ENCODE assay signal across 8 cellular contexts in the genomic region with DNA sequence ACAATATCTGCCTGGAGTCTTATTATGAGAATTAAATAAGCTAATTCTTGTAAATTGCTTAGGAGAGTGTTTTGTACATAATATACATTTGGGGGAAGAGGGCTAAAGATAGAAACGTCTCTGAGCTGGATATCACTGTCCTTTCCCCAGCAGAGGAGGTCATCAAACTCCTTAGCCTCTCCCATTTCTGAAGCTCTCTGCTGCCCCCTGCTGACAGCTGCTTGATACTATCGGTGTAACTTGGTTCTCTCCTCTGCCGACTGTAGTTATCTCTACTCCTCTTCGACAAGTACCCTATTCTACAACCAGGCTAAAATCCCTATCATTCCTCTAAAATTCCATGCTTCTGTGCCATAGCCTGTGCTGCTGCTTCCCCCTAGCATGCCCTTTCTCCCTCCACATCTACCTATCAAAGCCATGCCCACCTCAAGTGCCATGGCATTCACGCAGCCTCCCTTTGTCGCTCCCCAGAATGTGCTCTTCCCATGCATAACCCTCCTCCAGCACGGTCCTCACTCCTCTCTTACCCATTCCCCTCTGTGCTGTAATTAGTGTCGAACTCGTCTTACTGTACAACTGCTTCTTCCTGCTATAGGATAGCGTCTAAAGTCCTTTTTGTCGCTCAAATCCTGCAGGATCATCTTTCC.
DNase-seq lines count a peak whose midpoint lies in the region; TF ChIP-seq lines count a peak whose summit lies in the region.

No MANE protein-coding gene starts in this region.

- no peak overlapping the region for H3K27ac ChIP-seq in HEK293 (ENCODE audit: extremely low read depth, low read depth, low read length)
- H3K27ac ChIP-seq in vagina = no peak overlapping the region

- CTCF ChIA-PET in HEK293 (lab: Yijun Ruan, JAX) = interaction anchor here (0.6 to 3.0 kb wide), 44 partner anchors 9 to 1529 kb away, joined by 3 to 22 read pairs (median 4); no protein-coding TSS in a partner anchor

- TF ChIP-seq CTCF in GM12865 (IDR thresholded peaks at IDR 0.05; ENCODE audit: insufficient read depth, low read depth, low read length, missing control alignments) (peak; percentile 83), HEK293 (tag by site-specific recombination; IDR thresholded peaks at IDR 0.05) (peak; percentile 89), vagina (IDR thresholded peaks at IDR 0.05) (peak; percentile 64 to 67 (median 65))

- POLR2A ChIA-PET in HEK293 (lab: Yijun Ruan, JAX) = interaction anchor here (1.0 kb wide), 1 partner anchor 23 kb away, joined by 3 read pairs; no protein-coding TSS in a partner anchor

- H3K4me3 ChIP-seq in GM12865 (ENCODE audit: low read depth, low read length) (no peak overlapping the region), HEK293 (ENCODE audit: low read depth, low read length) (no peak overlapping the region), vagina (no peak overlapping the region)

- peak; percentile 86 for DNase-seq in GM12865 (ENCODE audit: low read depth)
- DNase-seq in M059J (ENCODE audit: low read depth) = peak; percentile 78
- DNase-seq in SK-MEL-5 (ENCODE audit: low read depth, low spot score) = peak; percentile 82
- DNase-seq in activated naive CD4-positive, alpha-beta T cell treated with Interleukin-2 at 50 U/mL for 16 hours = peak; percentile 78
- peak; percentile 75 to 97 (median 91) for DNase-seq in head of caudate nucleus
- peak; percentile 95 for DNase-seq in posterior vena cava (ENCODE audit: low spot score)
- DNase-seq in vagina (ENCODE audit: extremely low spot score in 2 of 2) = no peak

- TF ChIP-seq POLR2A in vagina (IDR thresholded peaks at IDR 0.05) = no peak

- peaks cover 10% of the 10 kb centered on the region; the same call in 1 of the 2 replicates for H3K4me1 ChIP-seq in HEK293 (ENCODE audit: control insufficient read depth, insufficient read depth, low read length)
- no peaks in the 10 kb centered on the region for H3K4me1 ChIP-seq in vagina

- no peaks in the 10 kb centered on the region for H3K9me3 ChIP-seq in HEK293 (ENCODE audit: control insufficient read depth, insufficient read depth, low read depth, low read length)
- H3K9me3 ChIP-seq in vagina = no peaks in the 10 kb centered on the region

- in situ Hi-C loops in SK-MEL-5 (cut with HindIII; ENCODE audit: low pct_unique_long_range_greater_than_20kb, low sequenced_read_pairs) = no loop called here

- no peaks in the 10 kb centered on the region for H3K36me3 ChIP-seq in HEK293 (ENCODE audit: control insufficient read depth in 2 of 2, insufficient read depth in 1 of 2, low read length in 2 of 2)
- H3K36me3 ChIP-seq in vagina = no peaks in the 10 kb centered on the region

- no peaks in the 10 kb centered on the region for H3K27me3 ChIP-seq in vagina

- intact Hi-C loops in head of caudate nucleus (cut with DNase I) (loop anchor here (10.0 kb wide), 1 partner anchor 1049 kb away; no protein-coding TSS in a partner anchor), posterior vena cava (cut with DNase I) (no loop called here), vagina (cut with DNase I) (no loop called here)

TF ChIP-seq in HEK293, 187 proteins besides CTCF, POLR2A, EP300 and RAD21:
- TF ChIP-seq ZNF660 (tag by site-specific recombination; IDR thresholded peaks at IDR 0.05) = peak; percentile 82
- no peak for TF ChIP-seq ZNF76 (tag by site-specific recombination; IDR thresholded peaks at IDR 0.05; ENCODE audit: borderline replicate concordance, low read depth)
- no peak for TF ChIP-seq ZNF184 (tag by site-specific recombination; IDR thresholded peaks at IDR 0.05)
- TF ChIP-seq ZNF610 (tag by site-specific recombination; IDR thresholded peaks at IDR 0.05; ENCODE audit: borderline replicate concordance) = no peak
- peak; percentile 90 for TF ChIP-seq ZNF654 (tag by site-specific recombination; IDR thresholded peaks at IDR 0.05; ENCODE audit: low read depth)

Comparison
In these comparisons a context has a peak if more than half of its experiments do, and no peak if none do; other contexts are left out.
1. DNase-seq: peak in GM12865 (single experiment), M059J (single experiment), SK-MEL-5 (single experiment), activated naive CD4-positive, alpha-beta T cell treated with Interleukin-2 at 50 U/mL for 16 hours (single experiment), head of caudate nucleus (42 of 42) and posterior vena cava (single experiment); none in vagina (0 of 2).
2. Peak in every context shown above with its lines, with median percentiles within 50 percentile points of each other: CTCF ChIP-seq.